ENCODE assay signal across 25 cellular contexts in the genomic region with DNA sequence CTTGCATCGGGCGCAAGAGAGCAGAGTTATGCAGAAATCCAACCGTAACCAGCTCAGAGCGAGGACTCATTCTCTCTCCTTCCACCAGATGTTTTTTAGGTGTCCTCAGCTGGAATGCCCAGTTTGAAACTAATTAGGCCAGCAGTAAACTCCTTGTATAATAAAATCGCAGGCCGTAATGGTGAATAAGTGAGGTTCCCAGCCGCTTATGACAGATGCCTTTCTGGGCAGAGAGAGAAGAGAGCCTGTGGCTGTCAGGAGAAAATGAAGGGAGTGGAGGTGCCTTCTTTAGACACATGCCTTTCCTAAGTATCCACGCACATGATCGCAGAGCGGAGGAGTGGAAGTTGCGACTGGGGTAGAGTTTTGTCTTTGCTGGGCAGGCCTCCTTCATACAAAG. TPM values are rescaled to one million over a fixed set of nuclear protein-coding genes. Genes with fewer than 3 reads are reported as not detected.
A peak's percentile ranks its signal among the peaks of the same experiment; 100 is the strongest.
DNase-seq lines count a peak whose midpoint lies in the region; ATAC-seq and TF ChIP-seq lines count a peak whose summit lies in the region.
"Had no signal": no experiment of that assay in that cellular context is flagged by ENCODE, and none has a peak within 500 bp of the region (broad histone marks: within the 10 kb centered on the region; RNA-seq: fewer than 3 reads in every experiment).

No MANE protein-coding gene starts in this region.

- DNase-seq in NCI-H524 treated with DMSO at 0.1 percent for 48 hours (lab: John Stamatoyannopoulos, UW) (peak; percentile 68), kidney glomerular epithelial cell (lab: John Stamatoyannopoulos, UW) (peak; percentile 29), retina (peak; percentile 49), esophagus squamous epithelium (lab: John Stamatoyannopoulos, UW) (no peak), T1000 (lab: John Stamatoyannopoulos, UW) (no peak)
- DNase-seq: activated CD4-positive, alpha-beta memory T cell treated with anti-CD3 and anti-CD28 coated beads for 36 hours; activated CD4-positive, CD25-positive, alpha-beta regulatory T cell; activated gamma-delta T cell treated with Interleukin-2 at 50 U/mL for 16 hours; AML-193; foreskin keratinocyte; hippocampal formation; naive B cell; NCI-H1105 treated with DMSO at 0.1 percent for 48 hours; pancreas; SK-N-SH; small intestine; stimulated activated CD4-positive, alpha-beta T cell treated with anti-CD3 and anti-CD28 coated beads, Interleukin-2, amount 100 ng/mL, for 48 hours had no signal

- H3K4me3 ChIP-seq in esophagus squamous epithelium, result peak overlapping the region in 1 of 4 donors; percentile 2
- H3K4me3 ChIP-seq: pancreas had no signal

- no peak overlapping the region for H3K27ac ChIP-seq in esophagus squamous epithelium
- H3K27ac ChIP-seq: foreskin keratinocyte, pancreas had no signal

- H3K9me3 ChIP-seq in esophagus squamous epithelium, result no peaks in the 10 kb centered on the region
- H3K9me3 ChIP-seq: pancreas, SK-N-SH had no signal

- WGBS in esophagus squamous epithelium, 2 donors, result 71 to 88% methylated on average over 11 of the region's 11 CpGs

- no peaks in the 10 kb centered on the region for H3K36me3 Mint-ChIP-seq in IgD-negative memory B cell
- H3K36me3 Mint-ChIP-seq: activated CD4-positive, alpha-beta memory T cell treated with anti-CD3 and anti-CD28 coated beads for 36 hours; naive B cell; type B pancreatic cell had no signal

- peaks cover 0 to 34% (median 0%) of the 10 kb centered on the region in 4 donors for H3K27me3 ChIP-seq in esophagus squamous epithelium

- peaks cover 42% of the 10 kb centered on the region for H3K27me3 Mint-ChIP-seq in IgD-negative memory B cell

- peaks cover 0 to 41% (median 0%) of the 10 kb centered on the region in 3 donors for H3K4me1 ChIP-seq in esophagus squamous epithelium
- H3K4me1 ChIP-seq: foreskin keratinocyte, pancreas had no signal

- H3K36me3 ChIP-seq in esophagus squamous epithelium, result peaks cover 0 to 2% (median 0%) of the 10 kb centered on the region in 3 donors
- H3K36me3 ChIP-seq: pancreas had no signal

- no peak for TF ChIP-seq CTCF in esophagus squamous epithelium (IDR thresholded peaks at IDR 0.05)

- ATAC-seq in HG02973 (IDR thresholded peaks at IDR 0.05; ENCODE audit: unreplicated experiment), result no peak
- ATAC-seq: foreskin keratinocyte, HCT116, pancreas had no signal

- H3K9me3 Mint-ChIP-seq in IgD-negative memory B cell, result peaks cover 0 to 2% (median 0%) of the 10 kb centered on the region in 3 donors
- H3K9me3 Mint-ChIP-seq: activated CD4-positive, alpha-beta memory T cell treated with anti-CD3 and anti-CD28 coated beads for 36 hours; stimulated activated naive CD8-positive, alpha-beta T cell treated with anti-CD3 and anti-CD28 coated beads, Interleukin-15, Interleukin-2, amounts not matched to agents 100 ng/mL and 50 ng/mL, for 24 hours; T-helper 2 cell treated with Interferon-gamma antibody and Interleukin-4, amounts not matched to agents 5 μg/mL and 100 μg/mL, for 36 hours; type B pancreatic cell had no signal

- intact Hi-C loops in esophagus squamous epithelium (cut with DNase I), result no loop called here

- no peak for TF ChIP-seq POLR2A in esophagus squamous epithelium (IDR thresholded peaks at IDR 0.05)

- peak overlapping the region; percentile 66 to 86 (median 76) for H3K4me3 Mint-ChIP-seq in IgD-negative memory B cell
- H3K4me3 Mint-ChIP-seq: activated CD4-positive, alpha-beta memory T cell treated with anti-CD3 and anti-CD28 coated beads for 36 hours; naive B cell; stimulated activated naive CD8-positive, alpha-beta T cell treated with anti-CD3 and anti-CD28 coated beads, Interleukin-15, Interleukin-2, amounts not matched to agents 100 ng/mL and 50 ng/mL, for 24 hours; T-helper 2 cell treated with Interferon-gamma antibody and Interleukin-4, amounts not matched to agents 5 μg/mL and 100 μg/mL, for 36 hours; type B pancreatic cell had no signal

- H3K27ac Mint-ChIP-seq in IgD-negative memory B cell, result peak overlapping the region; percentile 5 to 68 (median 13)
- H3K27ac Mint-ChIP-seq: activated CD4-positive, alpha-beta memory T cell treated with anti-CD3 and anti-CD28 coated beads for 36 hours; stimulated activated naive CD8-positive, alpha-beta T cell treated with anti-CD3 and anti-CD28 coated beads, Interleukin-15, Interleukin-2, amounts not matched to agents 100 ng/mL and 50 ng/mL, for 24 hours; T-helper 2 cell treated with Interferon-gamma antibody and Interleukin-4, amounts not matched to agents 5 μg/mL and 100 μg/mL, for 36 hours; type B pancreatic cell had no signal

- H3K4me1 Mint-ChIP-seq in IgD-negative memory B cell, result peaks cover 7 to 12% (median 10%) of the 10 kb centered on the region in 3 donors

RNA-seq across cellular contexts. Expression of gene EYA2, which starts 2.8 kb away (rescaled TPM):
- 0.11 TPM for polyA plus RNA-seq in IgD-negative memory B cell
- 10 to 100 TPM in 3 of 4 donors, 1 to 10 TPM in 1; 9.7 to 22.1 (median 14.3) TPM for total RNA-seq in esophagus squamous epithelium
- total RNA-seq: activated CD4-positive, alpha-beta memory T cell treated with anti-CD3 and anti-CD28 coated beads for 36 hours; foreskin keratinocyte; lung microvascular endothelial cell; RPMI7951 had no signal
- polyA plus RNA-seq: foreskin keratinocyte had no signal

Comparison
In these comparisons a context has a peak if more than half of its experiments do, and no peak if none do; other contexts are left out.
1. DNase-seq: peak in NCI-H524 treated with DMSO at 0.1 percent for 48 hours (single experiment), kidney glomerular epithelial cell (single experiment) and retina (single experiment); none in esophagus squamous epithelium (single experiment) and T1000 (single experiment).